In the genomic region with DNA sequence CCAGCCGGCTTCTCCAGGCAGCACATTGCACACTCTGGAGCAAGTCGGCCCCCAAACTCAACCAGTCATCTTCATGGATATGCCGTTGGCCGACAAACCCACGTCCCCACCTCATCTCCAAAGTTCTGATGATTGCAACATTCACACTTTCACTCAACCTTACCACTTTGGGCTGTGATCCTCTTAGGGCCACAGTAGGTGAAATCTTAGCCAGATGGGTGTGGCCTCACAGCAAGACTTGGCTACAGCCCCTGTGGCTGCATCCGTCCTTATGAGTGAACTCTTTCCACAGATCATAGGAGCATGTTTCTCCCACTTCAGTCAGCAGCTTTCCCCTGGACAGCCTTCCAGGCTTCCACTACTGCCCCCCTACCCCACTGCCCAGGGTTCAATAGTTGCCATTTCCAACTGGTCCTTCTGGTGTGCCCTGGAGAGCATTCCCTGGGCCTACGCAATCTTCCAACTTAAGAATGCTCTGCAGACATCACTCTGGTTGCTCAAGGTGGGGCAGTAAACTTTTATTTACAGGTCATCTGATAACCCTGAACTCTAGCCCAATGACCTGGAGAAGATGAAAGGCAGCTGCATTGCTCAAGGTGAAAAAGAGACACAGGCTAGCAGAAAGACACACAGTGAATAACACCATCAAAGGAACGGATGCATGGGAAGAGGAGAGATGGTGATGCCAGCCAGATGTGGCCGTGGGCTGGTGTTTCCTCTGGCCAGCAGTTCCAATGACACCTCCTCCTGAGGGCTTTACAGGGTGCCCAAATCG, we compare ENCODE assay signal across 1 cellular context.
TF ChIP-seq lines count a peak whose summit lies in the region.

No MANE protein-coding gene starts in this region.

TF ChIP-seq in HepG2, 621 proteins besides CTCF, POLR2A, EP300 and RAD21 (continued from another document):
- TF ChIP-seq ZNF34 (CRISPR knock-in tag; IDR thresholded peaks at IDR 0.05; ENCODE audit: borderline replicate concordance) (no peak), ZNF530 (CRISPR knock-in tag; IDR thresholded peaks at IDR 0.05; ENCODE audit: low read depth) (no peak), ZNF292 (CRISPR knock-in tag; IDR thresholded peaks at IDR 0.05; ENCODE audit: borderline replicate concordance, low read depth) (no peak), RXRB (CRISPR knock-in tag; IDR thresholded peaks at IDR 0.05; ENCODE audit: borderline replicate concordance) (no peak), RARA (CRISPR knock-in tag; IDR thresholded peaks at IDR 0.05) (peak; percentile 33; the same call in 1 of the 2 replicates), SMARCE1 (IDR thresholded peaks at IDR 0.05; ENCODE audit: borderline replicate concordance) (no peak), MAF1 (CRISPR knock-in tag; IDR thresholded peaks at IDR 0.05; ENCODE audit: borderline replicate concordance) (no peak), GABPA (IDR thresholded peaks at IDR 0.05; ENCODE audit: low read depth, low read length) (no peak), GABPA (CRISPR knock-in tag; IDR thresholded peaks at IDR 0.05; ENCODE audit: low read depth) (no peak), TBX2 (CRISPR knock-in tag; IDR thresholded peaks at IDR 0.05; ENCODE audit: borderline replicate concordance) (no peak), NR2F2 (IDR thresholded peaks at IDR 0.05; ENCODE audit: borderline replicate concordance, low read depth) (peak; percentile 92), NR2F6 (IDR thresholded peaks at IDR 0.05) (peak; percentile 91), NR2F6 (CRISPR knock-in tag; IDR thresholded peaks at IDR 0.05) (peak; percentile 40; the same call in 1 of the 2 replicates), PLRG1 (conservative IDR thresholded peaks at IDR 0.05) (no peak), FOXA1 (IDR thresholded peaks at IDR 0.05) (no peak), FOXA1 (CRISPR knock-in tag; IDR thresholded peaks at IDR 0.05) (peak; percentile 65), FOXA3 (CRISPR knock-in tag; IDR thresholded peaks at IDR 0.05) (peak; percentile 9; the same call in 1 of the 2 replicates), ZNF569 (CRISPR knock-in tag; IDR thresholded peaks at IDR 0.05; ENCODE audit: borderline replicate concordance) (no peak), ZNF274 (CRISPR knock-in tag; IDR thresholded peaks at IDR 0.05) (no peak), ZNF121 (CRISPR knock-in tag; IDR thresholded peaks at IDR 0.05) (no peak), NRL (CRISPR knock-in tag; IDR thresholded peaks at IDR 0.05; ENCODE audit: borderline replicate concordance) (no peak), RBM39 (IDR thresholded peaks at IDR 0.05; ENCODE audit: low read depth, low read length, poor library complexity, severe bottlenecking) (no peak), HNRNPK (IDR thresholded peaks at IDR 0.05; ENCODE audit: low read depth, low read length, poor library complexity, severe bottlenecking) (no peak), EHMT2 (IDR thresholded peaks at IDR 0.05; ENCODE audit: borderline replicate concordance, low read depth, low read length) (no peak), HES4 (CRISPR knock-in tag; IDR thresholded peaks at IDR 0.05; ENCODE audit: borderline replicate concordance) (no peak)
- TF ChIP-seq, protein P1, sequence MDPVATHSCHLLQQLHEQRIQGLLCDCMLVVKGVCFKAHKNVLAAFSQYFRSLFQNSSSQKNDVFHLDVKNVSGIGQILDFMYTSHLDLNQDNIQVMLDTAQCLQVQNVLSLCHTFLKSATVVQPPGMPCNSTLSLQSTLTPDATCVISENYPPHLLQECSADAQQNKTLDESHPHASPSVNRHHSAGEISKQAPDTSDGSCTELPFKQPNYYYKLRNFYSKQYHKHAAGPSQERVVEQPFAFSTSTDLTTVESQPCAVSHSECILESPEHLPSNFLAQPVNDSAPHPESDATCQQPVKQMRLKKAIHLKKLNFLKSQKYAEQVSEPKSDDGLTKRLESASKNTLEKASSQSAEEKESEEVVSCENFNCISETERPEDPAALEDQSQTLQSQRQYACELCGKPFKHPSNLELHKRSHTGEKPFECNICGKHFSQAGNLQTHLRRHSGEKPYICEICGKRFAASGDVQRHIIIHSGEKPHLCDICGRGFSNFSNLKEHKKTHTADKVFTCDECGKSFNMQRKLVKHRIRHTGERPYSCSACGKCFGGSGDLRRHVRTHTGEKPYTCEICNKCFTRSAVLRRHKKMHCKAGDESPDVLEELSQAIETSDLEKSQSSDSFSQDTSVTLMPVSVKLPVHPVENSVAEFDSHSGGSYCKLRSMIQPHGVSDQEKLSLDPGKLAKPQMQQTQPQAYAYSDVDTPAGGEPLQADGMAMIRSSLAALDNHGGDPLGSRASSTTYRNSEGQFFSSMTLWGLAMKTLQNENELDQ (CRISPR knock-in tag; IDR thresholded peaks at IDR 0.05; ENCODE audit: borderline replicate concordance), result no peak
- TF ChIP-seq, protein P2, sequence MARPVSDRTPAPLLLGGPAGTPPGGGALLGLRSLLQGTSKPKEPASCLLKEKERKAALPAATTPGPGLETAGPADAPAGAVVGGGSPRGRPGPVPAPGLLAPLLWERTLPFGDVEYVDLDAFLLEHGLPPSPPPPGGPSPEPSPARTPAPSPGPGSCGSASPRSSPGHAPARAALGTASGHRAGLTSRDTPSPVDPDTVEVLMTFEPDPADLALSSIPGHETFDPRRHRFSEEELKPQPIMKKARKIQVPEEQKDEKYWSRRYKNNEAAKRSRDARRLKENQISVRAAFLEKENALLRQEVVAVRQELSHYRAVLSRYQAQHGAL (CRISPR knock-in tag; IDR thresholded peaks at IDR 0.05; ENCODE audit: not compliant biosample characterization), result no peak
- TF ChIP-seq, protein P3, sequence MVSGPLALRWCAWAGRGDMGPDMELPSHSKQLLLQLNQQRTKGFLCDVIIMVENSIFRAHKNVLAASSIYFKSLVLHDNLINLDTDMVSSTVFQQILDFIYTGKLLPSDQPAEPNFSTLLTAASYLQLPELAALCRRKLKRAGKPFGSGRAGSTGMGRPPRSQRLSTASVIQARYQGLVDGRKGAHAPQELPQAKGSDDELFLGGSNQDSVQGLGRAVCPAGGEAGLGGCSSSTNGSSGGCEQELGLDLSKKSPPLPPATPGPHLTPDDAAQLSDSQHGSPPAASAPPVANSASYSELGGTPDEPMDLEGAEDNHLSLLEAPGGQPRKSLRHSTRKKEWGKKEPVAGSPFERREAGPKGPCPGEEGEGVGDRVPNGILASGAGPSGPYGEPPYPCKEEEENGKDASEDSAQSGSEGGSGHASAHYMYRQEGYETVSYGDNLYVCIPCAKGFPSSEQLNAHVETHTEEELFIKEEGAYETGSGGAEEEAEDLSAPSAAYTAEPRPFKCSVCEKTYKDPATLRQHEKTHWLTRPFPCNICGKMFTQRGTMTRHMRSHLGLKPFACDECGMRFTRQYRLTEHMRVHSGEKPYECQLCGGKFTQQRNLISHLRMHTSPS (CRISPR knock-in tag; IDR thresholded peaks at IDR 0.05; ENCODE audit: low read depth), result no peak
- TF ChIP-seq, protein P4, sequence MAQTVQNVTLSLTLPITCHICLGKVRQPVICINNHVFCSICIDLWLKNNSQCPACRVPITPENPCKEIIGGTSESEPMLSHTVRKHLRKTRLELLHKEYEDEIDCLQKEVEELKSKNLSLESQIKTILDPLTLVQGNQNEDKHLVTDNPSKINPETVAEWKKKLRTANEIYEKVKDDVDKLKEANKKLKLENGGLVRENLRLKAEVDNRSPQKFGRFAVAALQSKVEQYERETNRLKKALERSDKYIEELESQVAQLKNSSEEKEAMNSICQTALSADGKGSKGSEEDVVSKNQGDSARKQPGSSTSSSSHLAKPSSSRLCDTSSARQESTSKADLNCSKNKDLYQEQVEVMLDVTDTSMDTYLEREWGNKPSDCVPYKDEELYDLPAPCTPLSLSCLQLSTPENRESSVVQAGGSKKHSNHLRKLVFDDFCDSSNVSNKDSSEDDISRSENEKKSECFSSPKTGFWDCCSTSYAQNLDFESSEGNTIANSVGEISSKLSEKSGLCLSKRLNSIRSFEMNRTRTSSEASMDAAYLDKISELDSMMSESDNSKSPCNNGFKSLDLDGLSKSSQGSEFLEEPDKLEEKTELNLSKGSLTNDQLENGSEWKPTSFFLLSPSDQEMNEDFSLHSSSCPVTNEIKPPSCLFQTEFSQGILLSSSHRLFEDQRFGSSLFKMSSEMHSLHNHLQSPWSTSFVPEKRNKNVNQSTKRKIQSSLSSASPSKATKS (CRISPR knock-in tag; IDR thresholded peaks at IDR 0.05), result no peak
- TF ChIP-seq, protein P5, sequence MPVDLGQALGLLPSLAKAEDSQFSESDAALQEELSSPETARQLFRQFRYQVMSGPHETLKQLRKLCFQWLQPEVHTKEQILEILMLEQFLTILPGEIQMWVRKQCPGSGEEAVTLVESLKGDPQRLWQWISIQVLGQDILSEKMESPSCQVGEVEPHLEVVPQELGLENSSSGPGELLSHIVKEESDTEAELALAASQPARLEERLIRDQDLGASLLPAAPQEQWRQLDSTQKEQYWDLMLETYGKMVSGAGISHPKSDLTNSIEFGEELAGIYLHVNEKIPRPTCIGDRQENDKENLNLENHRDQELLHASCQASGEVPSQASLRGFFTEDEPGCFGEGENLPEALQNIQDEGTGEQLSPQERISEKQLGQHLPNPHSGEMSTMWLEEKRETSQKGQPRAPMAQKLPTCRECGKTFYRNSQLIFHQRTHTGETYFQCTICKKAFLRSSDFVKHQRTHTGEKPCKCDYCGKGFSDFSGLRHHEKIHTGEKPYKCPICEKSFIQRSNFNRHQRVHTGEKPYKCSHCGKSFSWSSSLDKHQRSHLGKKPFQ (CRISPR knock-in tag; IDR thresholded peaks at IDR 0.05; ENCODE audit: insufficient replicate concordance), result no peak
- TF ChIP-seq, protein P6, sequence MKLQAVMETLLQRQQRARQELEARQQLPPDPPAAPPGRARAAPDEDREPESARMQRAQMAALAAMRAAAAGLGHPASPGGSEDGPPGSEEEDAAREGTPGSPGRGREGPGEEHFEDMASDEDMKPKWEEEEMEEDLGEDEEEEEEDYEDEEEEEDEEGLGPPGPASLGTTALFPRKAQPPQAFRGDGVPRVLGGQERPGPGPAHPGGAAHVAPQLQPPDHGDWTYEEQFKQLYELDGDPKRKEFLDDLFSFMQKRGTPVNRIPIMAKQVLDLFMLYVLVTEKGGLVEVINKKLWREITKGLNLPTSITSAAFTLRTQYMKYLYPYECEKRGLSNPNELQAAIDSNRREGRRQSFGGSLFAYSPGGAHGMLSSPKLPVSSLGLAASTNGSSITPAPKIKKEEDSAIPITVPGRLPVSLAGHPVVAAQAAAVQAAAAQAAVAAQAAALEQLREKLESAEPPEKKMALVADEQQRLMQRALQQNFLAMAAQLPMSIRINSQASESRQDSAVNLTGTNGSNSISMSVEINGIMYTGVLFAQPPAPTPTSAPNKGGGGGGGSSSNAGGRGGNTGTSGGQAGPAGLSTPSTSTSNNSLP (IDR thresholded peaks at IDR 0.05; ENCODE audit: low read depth, low read length), result no peak
